ENCODE assay signal across 35 cellular contexts in the genomic region with DNA sequence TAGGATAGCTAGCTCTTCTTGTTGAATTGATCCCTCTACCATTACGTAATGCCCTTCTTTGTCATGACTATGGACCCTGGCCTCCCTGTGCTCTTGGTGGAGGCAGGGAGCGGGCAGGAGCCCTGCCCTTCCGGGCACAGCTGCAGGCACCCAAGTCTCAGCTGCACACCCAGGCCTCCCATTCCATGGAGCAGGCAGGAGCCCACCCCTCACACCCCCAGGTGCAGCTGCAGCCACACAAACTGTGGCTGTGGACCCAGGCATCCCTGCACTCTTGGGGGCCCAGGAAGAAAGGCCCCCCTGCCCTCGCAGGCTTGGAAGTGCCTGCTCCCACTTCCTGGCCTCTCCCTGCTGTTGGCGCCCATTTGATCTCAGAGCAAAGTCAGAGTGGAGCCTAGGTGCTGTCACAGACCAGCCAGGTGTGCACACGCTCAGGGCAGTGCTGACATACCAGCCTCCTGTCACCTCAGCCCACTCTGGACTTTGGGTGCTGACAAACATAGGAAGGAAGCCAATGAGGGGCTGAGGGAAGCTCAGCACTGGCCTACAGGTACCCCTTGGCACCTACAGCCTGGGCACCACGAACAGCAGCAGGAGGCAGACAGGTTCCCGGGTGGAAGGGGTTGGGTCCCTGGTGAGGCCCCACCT.
"Had no signal": no experiment of that assay in that cellular context is flagged by ENCODE, and none has a peak within 500 bp of the region (broad histone marks: within the 10 kb centered on the region; RNA-seq: fewer than 3 reads in every experiment).

No MANE protein-coding gene starts in this region.

- H3K27ac Mint-ChIP-seq: activated naive CD4-positive, alpha-beta T cell treated with anti-CD3 and anti-CD28 coated beads for 36 hours; activated naive CD8-positive, alpha-beta T cell treated with anti-CD3 and anti-CD28 coated beads, Interleukin-2, amount 10 ng/mL, durations not matched to agents 7 days and 5 days; activated T-helper 1 cell treated with anti-CD3 and anti-CD28 coated beads, Interleukin-12 subunit alpha, Interleukin-12 subunit beta, Interleukin-2, Interleukin-4 antibody, amounts not matched to agents 30 ng/mL and 10 ng/mL and 1 ng/mL, durations not matched to agents 14 hours and 24 hours and 36 hours; stimulated activated memory B cell treated with anti-CD40 and anti-IgM and Interleukin-4, amounts not matched to agents 10 μg/mL and 1 μg/mL and 100 μg/mL, for 72 hours had no signal

- H3K36me3 Mint-ChIP-seq: naive B cell had no signal

- H3K27me3 Mint-ChIP-seq: activated naive CD8-positive, alpha-beta T cell treated with anti-CD3 and anti-CD28 coated beads, Interleukin-2, amount 10 ng/mL, durations not matched to agents 7 days and 5 days; naive B cell; progenitor cell of endocrine pancreas; stimulated activated memory B cell treated with anti-CD40 and anti-IgM and Interleukin-4, amounts not matched to agents 10 μg/mL and 1 μg/mL and 100 μg/mL, for 72 hours; stimulated activated naive CD8-positive, alpha-beta T cell treated with anti-CD3 and anti-CD28 coated beads, Interleukin-15, amount 100 ng/mL, for 72 hours had no signal

- H3K27me3 ChIP-seq: cardiac muscle cell, colonic mucosa, gastrocnemius medialis, hepatocyte, ovary, sigmoid colon, upper lobe of left lung, vagina had no signal

- H3K4me1 ChIP-seq: colonic mucosa had no signal

- FAIRE-seq: keratinocyte had no signal

- H3K4me3 Mint-ChIP-seq: activated naive CD4-positive, alpha-beta T cell treated with anti-CD3 and anti-CD28 coated beads for 36 hours; activated naive CD8-positive, alpha-beta T cell treated with anti-CD3 and anti-CD28 coated beads, Interleukin-2, amount 10 ng/mL, durations not matched to agents 7 days and 5 days; activated T-helper 1 cell treated with anti-CD3 and anti-CD28 coated beads, Interleukin-12 subunit alpha, Interleukin-12 subunit beta, Interleukin-2, Interleukin-4 antibody, amounts not matched to agents 30 ng/mL and 10 ng/mL and 1 ng/mL, durations not matched to agents 14 hours and 24 hours and 36 hours; naive B cell; nephron progenitor cell; stimulated activated memory B cell treated with anti-CD40 and anti-IgM and Interleukin-4, amounts not matched to agents 10 μg/mL and 1 μg/mL and 100 μg/mL, for 72 hours; stimulated activated naive CD8-positive, alpha-beta T cell treated with anti-CD3 and anti-CD28 coated beads, Interleukin-15, amount 100 ng/mL, for 72 hours had no signal

- H3K9me3 Mint-ChIP-seq: activated naive CD4-positive, alpha-beta T cell treated with anti-CD3 and anti-CD28 coated beads for 36 hours; activated naive CD8-positive, alpha-beta T cell treated with anti-CD3 and anti-CD28 coated beads, Interleukin-2, amount 10 ng/mL, durations not matched to agents 7 days and 5 days had no signal

- H3K4me3 ChIP-seq: cardiac muscle cell, colonic mucosa, gastrocnemius medialis, hepatocyte, lung, ovary, sigmoid colon, smooth muscle cell, upper lobe of left lung, vagina had no signal

- ATAC-seq: gastrocnemius medialis; stimulated activated memory B cell treated with anti-CD40 and anti-IgM and Interleukin-4, amounts not matched to agents 10 μg/mL and 1 μg/mL and 100 μg/mL, for 72 hours; stimulated activated naive CD8-positive, alpha-beta T cell treated with anti-CD3 and anti-CD28 coated beads, Interleukin-15, amount 100 ng/mL, for 72 hours had no signal

- DNase-seq: activated CD4-positive, alpha-beta T cell treated with anti-CD3 and anti-CD28 coated beads for 48 hours; activated CD4-positive, alpha-beta T cell treated with anti-CD3 and anti-CD28 coated beads, Interleukin-2, amount 50 U/mL, for 48 hours; activated CD8-positive, alpha-beta memory T cell treated with anti-CD3 and anti-CD28 coated beads, Interleukin-2, amount 50 U/mL, for 4 hours; activated effector memory CD4-positive, alpha-beta T cell treated with anti-CD3 and anti-CD28 coated beads, Interleukin-2, amount 50 U/mL, for 16 hours; activated naive CD4-positive, alpha-beta T cell treated with anti-CD3 and anti-CD28 coated beads for 36 hours; activated naive CD8-positive, alpha-beta T cell treated with anti-CD3 and anti-CD28 coated beads, Interleukin-2, amount 10 ng/mL, durations not matched to agents 7 days and 5 days; activated T-cell treated with anti-CD3 and anti-CD28 coated beads, Interleukin-2, amount 50 U/mL, for 1 hour; amniotic stem cell; cerebellar nuclear complex; colonic mucosa; effector memory CD4-positive, alpha-beta T cell; erythroblast; gastrocnemius medialis; glutamatergic neuron; naive B cell; nephron progenitor cell; ovary; retina; sigmoid colon; stimulated activated CD4-positive, alpha-beta T cell treated with anti-CD3 and anti-CD28 coated beads, Interleukin-1b, Interleukin-23, amount 100 ng/mL, for 48 hours; stimulated activated CD4-positive, alpha-beta T cell treated with anti-CD3 and anti-CD28 coated beads, Interleukin-4, amount 100 ng/mL, for 4 hours; stimulated activated CD8-positive, alpha-beta memory T cell treated with anti-CD3 and anti-CD28 coated beads, Interleukin-4, amount 100 ng/mL, for 48 hours; stimulated activated naive CD8-positive, alpha-beta T cell treated with anti-CD3 and anti-CD28 coated beads, Interleukin-15, amount 100 ng/mL, for 72 hours; substantia nigra; T-helper 1 cell had no signal

- H3K9me3 ChIP-seq: colonic mucosa, gastrocnemius medialis, ovary, sigmoid colon, upper lobe of left lung, vagina had no signal

- H2AFZ ChIP-seq: hepatocyte had no signal

- H3K36me3 ChIP-seq: cardiac muscle cell, colonic mucosa, gastrocnemius medialis, ovary, sigmoid colon, upper lobe of left lung, vagina had no signal

- H3K27ac ChIP-seq: cardiac muscle cell, colonic mucosa, gastrocnemius medialis, hepatocyte, sigmoid colon, upper lobe of left lung, vagina had no signal

- H3K4me2 ChIP-seq: hepatocyte, smooth muscle cell had no signal
